Comparison of ENCODE assay signal across 28 cellular contexts in genomic region chr10:111811515-111811914, GRCh38.
"Had no signal": no experiment of that assay in that cellular context is flagged by ENCODE, and none has a peak within 500 bp of the region (broad histone marks: within the 10 kb centered on the region; RNA-seq: fewer than 3 reads in every experiment).

No MANE protein-coding gene starts in this region.

- ATAC-seq: PC-3 had no signal

- H3K4me1 ChIP-seq: Peyer's patch, SJSA1 had no signal

- H3K36me3 ChIP-seq: Peyer's patch, SJSA1 had no signal

- H3K9ac ChIP-seq: KMS-11, SK-N-SH had no signal

- H3K4me2 ChIP-seq: KMS-11, SK-N-SH had no signal

- H3K27ac ChIP-seq: KMS-11, Peyer's patch, SJSA1 had no signal

- DNase-seq: Karpas-422, MM.1S, MV-4-11, NCI-H1092, NCI-H1417 treated with DMSO at 0.1 percent for 48 hours, NCI-H1436 treated with DMSO at 0.1 percent for 48 hours, NCI-H1694 treated with DMSO at 0.1 percent for 48 hours, NCI-H187 treated with DMSO at 0.1 percent for 48 hours, NCI-H2029, NCI-H2081, NCI-H2227 treated with DMSO at 0.1 percent for 48 hours, NCI-H345, NCI-H446, NCI-H510A treated with DMSO at 0.1 percent for 48 hours, NCI-H524 treated with DMSO at 0.1 percent for 48 hours, NCI-H526 treated with DMSO at 0.1 percent for 48 hours, NCI-H774, OCI-M1, PC-3, Peyer's patch, Right ventricle myocardium superior, RPMI8226, SHP77 treated with DMSO at 0.1 percent for 48 hours, SK-N-SH, SW 1271, T-helper 1 cell had no signal

- H3K9me3 ChIP-seq: Peyer's patch, SJSA1, SK-N-SH had no signal

- H3K27me3 ChIP-seq: Peyer's patch, SJSA1 had no signal

- H3K4me3 ChIP-seq: Peyer's patch, SJSA1 had no signal
